In genomic region chr14:75980856-75981255, GRCh38 we compare ENCODE assay signal across 9 cellular contexts. TPM values are rescaled to one million over a fixed set of nuclear protein-coding genes. Genes with fewer than 3 reads are reported as not detected.
DNase-seq lines count a peak whose midpoint lies in the region; ATAC-seq and TF ChIP-seq lines count a peak whose summit lies in the region.
"Had no signal": no experiment of that assay in that cellular context is flagged by ENCODE, and none has a peak within 500 bp of the region (broad histone marks: within the 10 kb centered on the region; RNA-seq: fewer than 3 reads in every experiment).

No MANE protein-coding gene starts in this region.

- H3K9me3 Mint-ChIP-seq in activated CD8-positive, alpha-beta memory T cell treated with anti-CD3 and anti-CD28 coated beads, Interleukin-2, amount 10 ng/mL, durations not matched to agents 7 days and 5 days (ENCODE audit: low read depth) = no peaks in the 10 kb centered on the region

- no peak for TF ChIP-seq CTCF in astrocyte of the cerebellum (IDR thresholded peaks at IDR 0.05; ENCODE audit: low read depth, low read length, missing control alignments)
- TF ChIP-seq CTCF in right lobe of liver (IDR thresholded peaks at IDR 0.05) = no peak
- no peak for TF ChIP-seq CTCF in thyroid gland (IDR thresholded peaks at IDR 0.05)

- H3K4me1 ChIP-seq in right lobe of liver (peaks cover 0 to 32% (median 14%) of the 10 kb centered on the region in 4 donors), thyroid gland (peaks cover 17 to 20% of the 10 kb centered on the region in 2 donors)

- no peak for ATAC-seq in activated CD8-positive, alpha-beta memory T cell treated with anti-CD3 and anti-CD28 coated beads, Interleukin-2, amount 10 ng/mL, durations not matched to agents 7 days and 5 days
- ATAC-seq in right lobe of liver (no peak), GM18867 (IDR thresholded peaks at IDR 0.05; ENCODE audit: unreplicated experiment) (no peak)

- intact Hi-C loops in right lobe of liver (cut with DNase I) = loop anchor here (5.0 to 10.0 kb wide), 2 partner anchors 76 to 269 kb away; no protein-coding TSS in a partner anchor
- intact Hi-C loops in thyroid gland (cut with DNase I) = loop anchor here (5.0 kb wide), 2 partner anchors 74 to 269 kb away; no protein-coding TSS in a partner anchor

- H3K36me3 Mint-ChIP-seq in activated CD8-positive, alpha-beta memory T cell treated with anti-CD3 and anti-CD28 coated beads, Interleukin-2, amount 10 ng/mL, durations not matched to agents 7 days and 5 days = no peaks in the 10 kb centered on the region

- in situ Hi-C loops in astrocyte of the cerebellum (cut with HindIII; ENCODE audit: low sequenced_read_pairs) = no loop called here

- H3K4me1 Mint-ChIP-seq in activated CD8-positive, alpha-beta memory T cell treated with anti-CD3 and anti-CD28 coated beads, Interleukin-2, amount 10 ng/mL, durations not matched to agents 7 days and 5 days = peaks cover 34% of the 10 kb centered on the region

- no peak overlapping the region for H3K27ac Mint-ChIP-seq in activated CD8-positive, alpha-beta memory T cell treated with anti-CD3 and anti-CD28 coated beads, Interleukin-2, amount 10 ng/mL, durations not matched to agents 7 days and 5 days

- CTCF ChIA-PET in activated CD8-positive, alpha-beta memory T cell treated with anti-CD3 and anti-CD28 coated beads, Interleukin-2, amount 10 ng/mL, durations not matched to agents 7 days and 5 days (lab: Charles Lee) = interaction anchor here (0.9 to 10.6 kb wide), 6 partner anchors 13 to 403 kb away, joined by 3 to 187 read pairs (median 28); partner anchors contain the start of gene FLVCR2

- H3K9me3 ChIP-seq in right lobe of liver (no peaks in the 10 kb centered on the region), thyroid gland (no peaks in the 10 kb centered on the region)

- DNase-seq in activated CD8-positive, alpha-beta memory T cell treated with anti-CD3 and anti-CD28 coated beads, Interleukin-2, amount 10 ng/mL, durations not matched to agents 7 days and 5 days = no peak
- no peak for DNase-seq in activated CD8-positive, alpha-beta memory T cell treated with anti-CD3 and anti-CD28 coated beads, Interleukin-2, amount 50 U/mL, for 48 hours
- DNase-seq in astrocyte of the cerebellum (ENCODE audit: low read depth) (no peak), right lobe of liver (no peak), thyroid gland (no peak), HT-29 (ENCODE audit: low spot score) (no peak)
- no peak for DNase-seq in stimulated activated naive CD4-positive, alpha-beta T cell (lab: John Stamatoyannopoulos, UW)
- DNase-seq: RPMI8226 had no signal

- H3K4me3 ChIP-seq in astrocyte of the cerebellum (ENCODE audit: low read depth, low read length) (peak overlapping the region; percentile 62), right lobe of liver (peak overlapping the region; percentile 3 to 67 (median 66)), thyroid gland (replicated peaks in 1 of 3) (no peak overlapping the region)

- H3K36me3 ChIP-seq in right lobe of liver = no peaks in the 10 kb centered on the region
- H3K36me3 ChIP-seq in thyroid gland = no peaks in the 10 kb centered on the region

- 58% methylated on average over 3 of the region's 8 CpGs for WGBS in right lobe of liver (ENCODE audit: insufficient coverage, low coverage, low lambda C conversion rate, missing lambda C conversion rate)
- WGBS in thyroid gland, 2 donors = 73 to 85% methylated on average over 8 of the region's 8 CpGs

- TF ChIP-seq POLR2A in right lobe of liver (IDR thresholded peaks at IDR 0.05) = no peak
- no peak for TF ChIP-seq POLR2A in thyroid gland (IDR thresholded peaks at IDR 0.05)

- H3K27me3 ChIP-seq in right lobe of liver = no peaks in the 10 kb centered on the region
- H3K27me3 ChIP-seq in thyroid gland = no peaks in the 10 kb centered on the region

- H3K4me3 Mint-ChIP-seq in activated CD8-positive, alpha-beta memory T cell treated with anti-CD3 and anti-CD28 coated beads, Interleukin-2, amount 10 ng/mL, durations not matched to agents 7 days and 5 days = peak overlapping the region; percentile 79

- H3K27ac ChIP-seq in right lobe of liver (peak overlapping the region; percentile 82 to 94 (median 84)), thyroid gland (peak overlapping the region in 2 of 3 donors; percentile 99)

- H3K27me3 Mint-ChIP-seq in activated CD8-positive, alpha-beta memory T cell treated with anti-CD3 and anti-CD28 coated beads, Interleukin-2, amount 10 ng/mL, durations not matched to agents 7 days and 5 days = peaks cover 3% of the 10 kb centered on the region

RNA-seq across cellular contexts. Expression of gene TGFB3, which starts 0.9 kb away (rescaled TPM):
- 1 to 10 TPM; 1.4 to 2.1 TPM for total RNA-seq in activated CD8-positive, alpha-beta memory T cell treated with anti-CD3 and anti-CD28 coated beads, Interleukin-2, amount 10 ng/mL, durations not matched to agents 7 days and 5 days
- 10 to 100 TPM in 2 of 6 experiments, 1 to 10 TPM in 4; 4.3 to 60.1 (median 6.5) TPM for total RNA-seq in right lobe of liver
- 10 to 100 TPM in 3 of 4 donors, 1 to 10 TPM in 1; 8.0 to 14.7 (median 11.3) TPM for total RNA-seq in thyroid gland
- 0.65 and 2.9 TPM in 2 replicates for total RNA-seq in HT-29 (2014; rRNA removed; shearing (Covaris generic))

RNA-seq across cellular contexts. Expression of gene IFT43, which starts 4.7 kb away (rescaled TPM):
- total RNA-seq in activated CD8-positive, alpha-beta memory T cell treated with anti-CD3 and anti-CD28 coated beads, Interleukin-2, amount 10 ng/mL, durations not matched to agents 7 days and 5 days = 1 to 10 TPM; 5.5 to 6.0 TPM
- total RNA-seq in right lobe of liver (10 to 100 TPM; 13.8 to 36.6 (median 20.7) TPM), thyroid gland (10 to 100 TPM; 39.0 to 59.8 (median 52.4) TPM)
- total RNA-seq in HT-29 (2014; rRNA removed; shearing (Covaris generic)) = 24.7 and 25.0 TPM in 2 replicates

Comparison
In these comparisons a context has a peak if more than half of its experiments do, and no peak if none do; other contexts are left out.
1. H3K4me3 ChIP-seq: peak in astrocyte of the cerebellum (single experiment) and right lobe of liver (3 of 3); none in thyroid gland (0 of 3).